In genomic region chr16:66357523-66357928, GRCh38 we compare ENCODE assay signal across 8 cellular contexts. TPM values are rescaled to one million over a fixed set of nuclear protein-coding genes. Genes with fewer than 3 reads are reported as not detected.
DNase-seq lines count a peak whose midpoint lies in the region; ATAC-seq, FAIRE-seq and TF ChIP-seq lines count a peak whose summit lies in the region.

No MANE protein-coding gene starts in this region.

- POLR2A ChIA-PET in CD8-positive, alpha-beta T cell (lab: Charles Lee), result no interaction called here

- FAIRE-seq in GM19239 (lab: Jason Lieb, UNC), result no peak

- no peaks in the 10 kb centered on the region for H3K9me3 ChIP-seq in CD8-positive, alpha-beta T cell (ENCODE audit: low read length)

- H3K27ac Mint-ChIP-seq in CD8-positive, alpha-beta T cell, result no peak overlapping the region

- no peak overlapping the region for H3K4me3 Mint-ChIP-seq in CD8-positive, alpha-beta T cell

- H3K4me3 ChIP-seq in CD8-positive, alpha-beta T cell (ENCODE audit: low read depth, low read length), result no peak overlapping the region

- ATAC-seq in CD8-positive, alpha-beta T cell, result no peak
- ATAC-seq in GM19035 (IDR thresholded peaks at IDR 0.05; ENCODE audit: unreplicated experiment), result no peak
- ATAC-seq in HG03442 (IDR thresholded peaks at IDR 0.05; ENCODE audit: unreplicated experiment), result no peak

- intact Hi-C loops in CD8-positive, alpha-beta T cell (cut with DNase I, micrococcal nuclease), result loop anchor here in 1 of 2 experiments (1.0 kb wide), 1 partner anchor 126 kb away; no protein-coding TSS in a partner anchor

- H3K27me3 Mint-ChIP-seq in CD8-positive, alpha-beta T cell (ENCODE audit: low read depth), result peaks cover 50% of the 10 kb centered on the region

- peaks cover 3% of the 10 kb centered on the region for H3K4me1 Mint-ChIP-seq in CD8-positive, alpha-beta T cell (ENCODE audit: low read depth)

- H3K27ac ChIP-seq in CD8-positive, alpha-beta T cell (ENCODE audit: low read depth, low read length), result no peak overlapping the region

- H3K27me3 ChIP-seq in CD8-positive, alpha-beta T cell (ENCODE audit: insufficient read depth, low read length), result no peaks in the 10 kb centered on the region

- no peaks in the 10 kb centered on the region for H3K36me3 ChIP-seq in CD8-positive, alpha-beta T cell (ENCODE audit: insufficient read depth, low read length)

- no peaks in the 10 kb centered on the region for H3K4me1 ChIP-seq in CD8-positive, alpha-beta T cell (ENCODE audit: insufficient read depth, low read length)

- CTCF ChIA-PET in CD8-positive, alpha-beta T cell (lab: Charles Lee), result interaction anchor here (0.8 to 4.6 kb wide), 12 partner anchors 8 to 511 kb away, joined by 3 to 49 read pairs (median 6); partner anchors contain the start of gene CDH5

- no peaks in the 10 kb centered on the region for H3K9me3 Mint-ChIP-seq in CD8-positive, alpha-beta T cell

- no peaks in the 10 kb centered on the region for H3K36me3 Mint-ChIP-seq in CD8-positive, alpha-beta T cell

- TF ChIP-seq CTCF in CD8-positive, alpha-beta T cell (IDR thresholded peaks at IDR 0.05), result peak; percentile 50

- peak in 1 of 7 experiments; percentile 11 for DNase-seq in CD8-positive, alpha-beta T cell
- DNase-seq in GM19239 (ENCODE audit: insufficient read length, low spot score) (peak; percentile 30), NCI-H345 treated with DMSO at 0.1 percent for 48 hours (lab: John Stamatoyannopoulos, UW; ENCODE audit: unreplicated experiment) (peak; percentile 15), amniotic stem cell (lab: John Stamatoyannopoulos, UW) (peak; percentile 63), hepatic stellate cell (ENCODE audit: low spot score) (peak; percentile 92)
- DNase-seq in stimulated activated CD4-positive, alpha-beta T cell treated with anti-CD3 and anti-CD28 coated beads, Interleukin-1b, Interleukin-23, amount 100 ng/mL, for 48 hours, result peak; percentile 12

RNA-seq across cellular contexts. Expression of gene CDH5, which starts 9.0 kb away (rescaled TPM):
- total RNA-seq in CD8-positive, alpha-beta T cell, result not detected
